ENCODE assay signal across 26 cellular contexts in genomic region chr4:8665406-8666360, GRCh38.
A peak's percentile ranks its signal among the peaks of the same experiment; 100 is the strongest.
DNase-seq lines count a peak whose midpoint lies in the region; ATAC-seq and TF ChIP-seq lines count a peak whose summit lies in the region.
"Had no signal": no experiment of that assay in that cellular context is flagged by ENCODE, and none has a peak within 500 bp of the region (broad histone marks: within the 10 kb centered on the region; RNA-seq: fewer than 3 reads in every experiment).

No MANE protein-coding gene starts in this region.

- TF ChIP-seq CTCF in BE2C (IDR thresholded peaks at IDR 0.05; ENCODE audit: low read depth, low read length) = no peak

- no peaks in the 10 kb centered on the region for H3K9me3 ChIP-seq in BE2C
- H3K9me3 ChIP-seq: body of pancreas, thyroid gland had no signal

- ATAC-seq in GM21360 (IDR thresholded peaks at IDR 0.05; ENCODE audit: unreplicated experiment) (no peak), GM21381 (IDR thresholded peaks at IDR 0.05; ENCODE audit: unreplicated experiment) (no peak), GM19395 (IDR thresholded peaks at IDR 0.05; ENCODE audit: unreplicated experiment) (no peak)
- ATAC-seq: activated CD8-positive, alpha-beta T cell treated with anti-CD3 and anti-CD28 coated beads, Interleukin-2, amount 10 ng/mL, durations not matched to agents 7 days and 5 days; activated naive CD8-positive, alpha-beta T cell treated with anti-CD3 and anti-CD28 coated beads, Interleukin-2, amount 50 U/mL, for 24 hours; body of pancreas; stimulated activated naive CD8-positive, alpha-beta T cell treated with anti-CD3 and anti-CD28 coated beads, Interleukin-15, amount 100 ng/mL, for 72 hours had no signal

- no peaks in the 10 kb centered on the region for H3K36me3 ChIP-seq in BE2C
- H3K36me3 ChIP-seq: thyroid gland had no signal

- DNase-seq in A172 (ENCODE audit: low spot score) (peak; percentile 55), HK-2 (ENCODE audit: unreplicated experiment) (peak; percentile 44), T1000 (lab: John Stamatoyannopoulos, UW) (peak; percentile 36), kidney tubule cell (ENCODE audit: low spot score) (peak; percentile 91), BE2C (no peak)
- DNase-seq: 8988T; activated CD4-positive, alpha-beta T cell treated with anti-CD3 and anti-CD28 coated beads for 1 hour; activated CD8-positive, alpha-beta T cell treated with anti-CD3 and anti-CD28 coated beads, Interleukin-2, amount 10 ng/mL, durations not matched to agents 7 days and 5 days; activated gamma-delta T cell treated with Interleukin-2 at 50 U/mL for 16 hours; activated naive CD8-positive, alpha-beta T cell treated with anti-CD3 and anti-CD28 coated beads, Interleukin-2, amount 50 U/mL, for 24 hours; activated T-cell treated with anti-CD3 and anti-CD28 coated beads for 4 hours; body of pancreas; COR-L47; DMS79; effector CD4-positive, alpha-beta T cell; foreskin melanocyte; hippocampal formation; immature natural killer cell; KG1; NCI-H1436 treated with DMSO at 0.1 percent for 48 hours; nephron progenitor cell; stimulated activated naive CD8-positive, alpha-beta T cell treated with anti-CD3 and anti-CD28 coated beads, Interleukin-15, amount 100 ng/mL, for 72 hours; thyroid gland had no signal

- H3K4me3 ChIP-seq in BE2C (ENCODE audit: low read depth, low read length) = no peak overlapping the region
- H3K4me3 ChIP-seq: body of pancreas, thyroid gland had no signal

- no peaks in the 10 kb centered on the region; the same call in none of the 2 replicates for H3K27me3 ChIP-seq in BE2C
- H3K27me3 ChIP-seq: thyroid gland had no signal

- no peaks in the 10 kb centered on the region for H3K4me1 ChIP-seq in BE2C
- H3K4me1 ChIP-seq: body of pancreas, thyroid gland had no signal
